In genomic region chr2:135831180-135831812, GRCh38 we compare ENCODE assay signal across 28 cellular contexts. TPM values are rescaled to one million over a fixed set of nuclear protein-coding genes. Genes with fewer than 3 reads are reported as not detected.
DNase-seq lines count a peak whose midpoint lies in the region; ATAC-seq and TF ChIP-seq lines count a peak whose summit lies in the region.
"Had no signal": no experiment of that assay in that cellular context is flagged by ENCODE, and none has a peak within 500 bp of the region (broad histone marks: within the 10 kb centered on the region; RNA-seq: fewer than 3 reads in every experiment).

No MANE protein-coding gene starts in this region.

- intact Hi-C loops in Caco-2 (cut with micrococcal nuclease; ENCODE audit: unreplicated experiment) (loop anchor here (1.0 kb wide), 2 partner anchors 20 to 28 kb away; no protein-coding TSS in a partner anchor), transverse colon (cut with DNase I; ENCODE audit: low total_unique reads) (no loop called here)

- H3K27ac ChIP-seq in transverse colon = no peak overlapping the region
- H3K27ac ChIP-seq in suprapubic skin = no peak overlapping the region
- H3K27ac ChIP-seq: BLaER1, PC-9 had no signal

- H3K27me3 Mint-ChIP-seq in Caco-2 (ENCODE audit: insufficient read depth, unreplicated experiment) = no peaks in the 10 kb centered on the region
- H3K27me3 Mint-ChIP-seq: CD4-positive, CD25-positive, alpha-beta regulatory T cell had no signal

- TF ChIP-seq POLR2A in transverse colon (IDR thresholded peaks at IDR 0.05) = no peak
- TF ChIP-seq POLR2A in suprapubic skin (IDR thresholded peaks at IDR 0.05) = no peak

- no TSS peak for BruUV-seq in Caco-2 (replicated peaks; lab: Mats Ljungman, UMichigan)

- peaks cover 27% of the 10 kb centered on the region for H3K4me1 Mint-ChIP-seq in Caco-2 (ENCODE audit: low read depth, unreplicated experiment)
- H3K4me1 Mint-ChIP-seq: GM23338 had no signal

- POLR2A ChIA-PET in Caco-2 (lab: Charles Lee) = no interaction called here

- CTCF ChIA-PET in Caco-2 (lab: Charles Lee) = no interaction called here

- TF ChIP-seq EP300 in transverse colon (IDR thresholded peaks at IDR 0.05; ENCODE audit: low read depth) (no peak), suprapubic skin (IDR thresholded peaks at IDR 0.05) (no peak)

- no peaks in the 10 kb centered on the region for H3K36me3 ChIP-seq in Caco-2 (ENCODE audit: control insufficient read depth, insufficient read depth, low read length)
- no peaks in the 10 kb centered on the region for H3K36me3 ChIP-seq in transverse colon
- no peaks in the 10 kb centered on the region for H3K36me3 ChIP-seq in suprapubic skin
- H3K36me3 ChIP-seq: BLaER1, HAP-1 had no signal

- peak overlapping the region; percentile 11 for H3K4me3 Mint-ChIP-seq in Caco-2 (ENCODE audit: unreplicated experiment)
- H3K4me3 Mint-ChIP-seq: CD4-positive, CD25-positive, alpha-beta regulatory T cell; GM23338; HFFc6 had no signal

- H3K9me3 ChIP-seq in Caco-2 (no peaks in the 10 kb centered on the region), transverse colon (no peaks in the 10 kb centered on the region), suprapubic skin (no peaks in the 10 kb centered on the region)
- H3K9me3 ChIP-seq: BLaER1, HAP-1 had no signal

- no peak overlapping the region for H3K4me3 ChIP-seq in Caco-2 (ENCODE audit: low read depth, low read length)
- H3K4me3 ChIP-seq in transverse colon = no peak overlapping the region
- H3K4me3 ChIP-seq in suprapubic skin = no peak overlapping the region
- H3K4me3 ChIP-seq: BLaER1, GM23338, HAP-1, PC-9 had no signal

- H3K36me3 Mint-ChIP-seq in Caco-2 (ENCODE audit: insufficient read depth, unreplicated experiment) = peaks cover 8% of the 10 kb centered on the region

- WGBS in transverse colon (ENCODE audit: low coverage in 1 of 2), 2 donors = 58 to 65% methylated on average over 6 to 14 of the region's 14 CpGs
- 86% methylated on average over 14 of the region's 14 CpGs for WGBS in suprapubic skin

- H3K9me3 Mint-ChIP-seq in Caco-2 (ENCODE audit: unreplicated experiment) = no peaks in the 10 kb centered on the region
- H3K9me3 Mint-ChIP-seq: CD4-positive, CD25-positive, alpha-beta regulatory T cell; GM23338; HFFc6 had no signal

- TF ChIP-seq CTCF in Caco-2 (IDR thresholded peaks at IDR 0.05; ENCODE audit: insufficient read depth in 1 of 2, low read depth in 1 of 2, low read length in 1 of 2, severe bottlenecking in 1 of 2, unreplicated experiment in 1 of 2) = no peak
- TF ChIP-seq CTCF in transverse colon (IDR thresholded peaks at IDR 0.05) = no peak
- no peak for TF ChIP-seq CTCF in suprapubic skin (IDR thresholded peaks at IDR 0.05)

- no peak for ATAC-seq in left lobe of liver
- no peak for ATAC-seq in HG03460 (IDR thresholded peaks at IDR 0.05; ENCODE audit: unreplicated experiment)
- ATAC-seq: GM23338 had no signal

- H3K27ac Mint-ChIP-seq in Caco-2 (ENCODE audit: unreplicated experiment) = peak overlapping the region; percentile 38
- H3K27ac Mint-ChIP-seq: GM23338, HFFc6 had no signal

- peaks cover 39% of the 10 kb centered on the region for H3K4me1 ChIP-seq in Caco-2
- peaks cover 0 to 4% (median 0%) of the 10 kb centered on the region in 4 donors for H3K4me1 ChIP-seq in transverse colon
- no peaks in the 10 kb centered on the region for H3K4me1 ChIP-seq in suprapubic skin
- H3K4me1 ChIP-seq: HAP-1 had no signal

- H3K27me3 ChIP-seq in Caco-2 (replicated peaks; ENCODE audit: control insufficient read depth, insufficient read depth, low read length) = no peaks in the 10 kb centered on the region
- no peaks in the 10 kb centered on the region for H3K27me3 ChIP-seq in transverse colon
- no peaks in the 10 kb centered on the region for H3K27me3 ChIP-seq in suprapubic skin
- H3K27me3 ChIP-seq: BLaER1 had no signal

- DNase-seq in Caco-2 (peak; percentile 54 to 83), SK-N-DZ (ENCODE audit: low spot score) (peak; percentile 59), left lobe of liver (ENCODE audit: low spot score) (peak; percentile 12), transverse colon (peak; percentile 28), suprapubic skin (ENCODE audit: low spot score in 2 of 2) (no peak), HUDEP-2 (lab: John Stamatoyannopoulos, UW; ENCODE audit: unreplicated experiment in 76 of 76) (no peak)
- DNase-seq: CD4-positive, CD25-positive, alpha-beta regulatory T cell; HFFc6; Kasumi-1; MV-4-11; NCI-H1105; NCI-H1436 treated with DMSO at 0.1 percent for 48 hours; NCI-H187 treated with DMSO at 0.1 percent for 48 hours; NCI-H446; NCI-H526; NCI-H82; NK-92 treated with Interleukin-12 subunit alpha and Interleukin-12 subunit beta, amount 100 ng/mL, for 24 hours; PC-9; RPMI8226; SHP77 had no signal

- in situ Hi-C loops in transverse colon (cut with MboI; ENCODE audit: low pct_ligation_motif_present in 1 of 4, low pct_unique_long_range_greater_than_20kb in 1 of 4, low sequenced_read_pairs in 3 of 4) = no loop called here

RNA-seq across cellular contexts. Expression of gene LCT, which starts 5.7 kb away (rescaled TPM):
- total RNA-seq in Caco-2 (2022) (0.82 and 1.5 TPM in 2 replicates), left lobe of liver (not detected), transverse colon (under 1 TPM in 1 of 4 donors, not detected in 3; 0.32 TPM), suprapubic skin (not detected)
- polyA plus RNA-seq in SK-N-DZ (2014; cell fraction: cytosol; rRNA removed) = not detected in 2 replicates
- not detected in 2 replicates for polyA plus RNA-seq in SK-N-DZ (2014; cell fraction: nucleus; rRNA removed)
- total RNA-seq: A172; CD4-positive, CD25-positive, alpha-beta regulatory T cell; G401; GM23338; HFFc6; M059J; PC-9; SK-MEL-5 had no signal
- polyA plus RNA-seq: CD4-positive, CD25-positive, alpha-beta regulatory T cell; GM23338 had no signal

RNA-seq across cellular contexts. Expression of gene MCM6, which starts 44.9 kb away (rescaled TPM):
- total RNA-seq in Caco-2 (2022) = 94.6 and 96.0 TPM in 2 replicates
- polyA plus RNA-seq in SK-N-DZ (2014; cell fraction: cytosol; rRNA removed) = 42.9 and 43.5 TPM in 2 replicates
- polyA plus RNA-seq in SK-N-DZ (2014; cell fraction: nucleus; rRNA removed) = 30.6 and 43.4 TPM in 2 replicates
- total RNA-seq in left lobe of liver = 1.9 TPM
- total RNA-seq in transverse colon = 1 to 10 TPM in 3 of 4 donors, under 1 TPM in 1; 0.37 to 7.9 (median 3.7) TPM
- 10 to 100 TPM in 1 of 4 donors, 1 to 10 TPM in 3; 6.6 to 13.5 (median 7.8) TPM for total RNA-seq in suprapubic skin

Comparison
In these comparisons a context has a peak if more than half of its experiments do, and no peak if none do; other contexts are left out.
1. DNase-seq: peak in Caco-2 (2 of 2), SK-N-DZ (single experiment), left lobe of liver (single experiment) and transverse colon (single experiment); none in suprapubic skin (0 of 2) and HUDEP-2 (0 of 76).